Comparison of ENCODE assay signal across 8 cellular contexts in the genomic region with DNA sequence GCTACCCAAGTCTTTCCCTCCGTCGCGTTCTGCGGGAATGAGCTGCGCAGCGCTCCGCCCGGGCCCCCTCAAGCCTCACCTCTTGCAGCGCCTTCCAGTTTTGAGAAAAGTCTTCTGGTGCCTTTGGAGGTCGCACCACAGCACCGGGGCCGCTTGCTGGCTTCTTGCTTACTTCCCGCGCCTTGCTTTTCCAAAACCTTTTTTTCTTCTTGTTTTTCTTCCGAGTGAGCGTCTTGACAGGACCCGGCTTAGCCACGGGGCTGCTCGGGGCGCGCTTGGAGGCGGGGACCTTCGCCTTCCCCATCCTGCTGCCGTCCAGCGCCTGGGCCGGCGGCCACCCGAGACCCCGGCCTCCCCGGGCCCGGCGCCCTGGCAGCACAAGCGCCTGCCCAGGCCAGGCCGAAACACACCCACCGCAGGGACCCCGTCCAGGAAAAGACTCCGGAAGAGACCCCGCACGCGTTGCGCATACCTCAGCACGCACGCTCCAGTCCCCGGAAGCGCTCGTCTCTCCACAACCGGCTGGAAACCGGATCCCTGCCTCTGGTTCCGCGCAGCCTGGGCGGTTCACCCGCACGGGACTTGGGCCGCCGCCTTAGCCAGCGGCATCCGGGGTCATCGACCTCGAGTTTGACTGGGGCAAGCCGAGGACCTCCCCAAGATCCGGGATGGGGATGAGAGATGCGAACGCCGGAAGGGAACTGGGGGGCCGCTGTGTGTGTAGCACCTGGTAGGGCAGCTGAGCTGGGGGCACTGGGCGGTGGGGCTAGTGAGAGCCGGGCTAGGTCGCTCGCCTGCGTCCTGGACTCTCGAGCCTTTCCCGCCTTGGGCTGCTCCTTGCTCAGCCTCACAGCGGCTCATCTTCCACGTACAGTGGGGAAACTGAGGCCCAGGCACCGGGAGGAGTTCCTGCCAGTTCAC. TPM values are rescaled to one million over a fixed set of nuclear protein-coding genes. Genes with fewer than 3 reads are reported as not detected.
DNase-seq lines count a peak whose midpoint lies in the region; ATAC-seq, FAIRE-seq and TF ChIP-seq lines count a peak whose summit lies in the region.

A gene with protein sequence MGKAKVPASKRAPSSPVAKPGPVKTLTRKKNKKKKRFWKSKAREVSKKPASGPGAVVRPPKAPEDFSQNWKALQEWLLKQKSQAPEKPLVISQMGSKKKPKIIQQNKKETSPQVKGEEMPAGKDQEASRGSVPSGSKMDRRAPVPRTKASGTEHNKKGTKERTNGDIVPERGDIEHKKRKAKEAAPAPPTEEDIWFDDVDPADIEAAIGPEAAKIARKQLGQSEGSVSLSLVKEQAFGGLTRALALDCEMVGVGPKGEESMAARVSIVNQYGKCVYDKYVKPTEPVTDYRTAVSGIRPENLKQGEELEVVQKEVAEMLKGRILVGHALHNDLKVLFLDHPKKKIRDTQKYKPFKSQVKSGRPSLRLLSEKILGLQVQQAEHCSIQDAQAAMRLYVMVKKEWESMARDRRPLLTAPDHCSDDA (minus strand): TSS at position 470 of the 921 bp plus-strand sequence. CDS start 166 bp downstream, at position 304.

- intact Hi-C loops in left ventricle myocardium superior (cut with micrococcal nuclease) = no loop called here

- H3K27me3 Mint-ChIP-seq in T-helper 1 cell treated with Interleukin-12 subunit alpha and Interleukin-12 subunit beta and Interleukin-4 antibody, amounts not matched to agents 30 μg/mL and 1 μg/mL, for 36 hours (ENCODE audit: low read depth) = no peaks in the 10 kb centered on the region

- no peak for FAIRE-seq in urothelium cell line (lab: Jason Lieb, UNC)

- H3K9me3 Mint-ChIP-seq in T-helper 1 cell treated with Interleukin-12 subunit alpha and Interleukin-12 subunit beta and Interleukin-4 antibody, amounts not matched to agents 30 μg/mL and 1 μg/mL, for 36 hours = no peaks in the 10 kb centered on the region

- H3K4me3 Mint-ChIP-seq in T-helper 1 cell treated with Interleukin-12 subunit alpha and Interleukin-12 subunit beta and Interleukin-4 antibody, amounts not matched to agents 30 μg/mL and 1 μg/mL, for 36 hours = peak within 1 kb of the TSS; percentile 90

- peak within 1 kb of the TSS; percentile 94 for H3K27ac Mint-ChIP-seq in T-helper 1 cell treated with Interleukin-12 subunit alpha and Interleukin-12 subunit beta and Interleukin-4 antibody, amounts not matched to agents 30 μg/mL and 1 μg/mL, for 36 hours

- peaks cover 12% of the 10 kb centered on the region for H3K36me3 Mint-ChIP-seq in T-helper 1 cell treated with Interleukin-12 subunit alpha and Interleukin-12 subunit beta and Interleukin-4 antibody, amounts not matched to agents 30 μg/mL and 1 μg/mL, for 36 hours (ENCODE audit: low read depth)

- peak; percentile 84 for DNase-seq in GM12864 (ENCODE audit: low read depth)
- DNase-seq in NCI-H128 (lab: John Stamatoyannopoulos, UW; ENCODE audit: unreplicated experiment) = peak; percentile 53
- peak; percentile 45 for DNase-seq in amniotic stem cell (lab: John Stamatoyannopoulos, UW)
- DNase-seq in left ventricle myocardium superior = peak; percentile 86
- peak; percentile 35 for DNase-seq in pulmonary artery endothelial cell (ENCODE audit: low read depth, low spot score)
- peak; percentile 81 for DNase-seq in urothelium cell line (ENCODE audit: low spot score)

- H3K4me1 Mint-ChIP-seq in T-helper 1 cell treated with Interleukin-12 subunit alpha and Interleukin-12 subunit beta and Interleukin-4 antibody, amounts not matched to agents 30 μg/mL and 1 μg/mL, for 36 hours (ENCODE audit: low read depth) = peaks cover 44% of the 10 kb centered on the region

- ATAC-seq in HG02610 (IDR thresholded peaks at IDR 0.05; ENCODE audit: unreplicated experiment) (peak; percentile 50), left ventricle myocardium superior (peak; percentile 97)

- peak within 1 kb of the TSS; percentile 95 for H3K4me3 ChIP-seq in GM12864 (ENCODE audit: low read depth, low read length)

- TF ChIP-seq CTCF in GM12864 (IDR thresholded peaks at IDR 0.05; ENCODE audit: low read depth, low read length, missing control alignments) = no peak

RNA-seq across cellular contexts. Expression of the gene that starts here (rescaled TPM):
- 18.7 TPM for total RNA-seq in left ventricle myocardium superior
- 20.1 and 26.8 TPM in 2 replicates for total RNA-seq in pulmonary artery endothelial cell

Comparison
In these comparisons a context has a peak if more than half of its experiments do, and no peak if none do; other contexts are left out.
1. Peak in every context shown above with its lines: DNase-seq, ATAC-seq and H3K4me3 ChIP-seq.
2. DNase-seq: peak in every context shown above with its lines; median percentile 86 in left ventricle myocardium superior; 84 in GM12864; 81 in urothelium cell line; 53 in NCI-H128; 45 in amniotic stem cell; 35 in pulmonary artery endothelial cell.